Comparison of ENCODE assay signal across 19 cellular contexts in the genomic region with DNA sequence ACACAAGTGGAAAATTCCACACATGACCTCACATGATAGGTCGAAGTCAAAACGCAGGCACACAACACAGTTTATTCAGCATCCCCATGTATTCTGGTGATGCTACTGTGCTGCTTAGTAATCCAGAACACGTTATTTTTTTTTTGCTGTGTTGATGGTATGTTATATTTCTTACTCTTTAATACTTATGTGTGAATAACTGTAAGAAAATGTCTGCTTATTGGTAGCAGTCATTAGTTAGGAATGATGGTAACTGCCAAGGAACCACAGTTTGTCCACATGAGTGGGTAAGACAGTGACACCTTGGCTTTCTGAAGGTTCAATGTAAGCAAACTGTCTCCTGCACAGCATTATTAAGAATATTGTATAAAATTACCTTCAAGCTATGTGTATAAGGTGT.
DNase-seq lines count a peak whose midpoint lies in the region; ATAC-seq, FAIRE-seq and TF ChIP-seq lines count a peak whose summit lies in the region.
"Had no signal": no experiment of that assay in that cellular context is flagged by ENCODE, and none has a peak within 500 bp of the region (broad histone marks: within the 10 kb centered on the region; RNA-seq: fewer than 3 reads in every experiment).

No MANE protein-coding gene starts in this region.

- peak overlapping the region; percentile 8; the same call in 1 of the 2 replicates for H2BK5ac ChIP-seq in H1 (ENCODE audit: low read depth, low read length)

- no TSS peak for BruUV-seq in PC-9 (replicated peaks; lab: Mats Ljungman, UMichigan)

- TF ChIP-seq CTCF in PC-9 (conservative IDR thresholded peaks at IDR 0.05) (no peak), H1 (IDR thresholded peaks at IDR 0.05; ENCODE audit: control extremely low read depth in 1 of 3, insufficient read depth in 1 of 3, low read depth in 1 of 3, low read length in 3 of 3) (no peak)

- H3K4me3 ChIP-seq in PC-9 (no peak overlapping the region), H1 (ENCODE audit: extremely low read depth in 1 of 4, insufficient read depth in 2 of 4, low read depth in 3 of 4, low read length in 4 of 4) (no peak overlapping the region)
- H3K4me3 ChIP-seq: A549 had no signal

- no peak for FAIRE-seq in H1 (lab: Jason Lieb, UNC)
- FAIRE-seq: A549 had no signal

- no peak overlapping the region for H2AFZ ChIP-seq in PC-9
- no peak overlapping the region for H2AFZ ChIP-seq in H1 (ENCODE audit: low read length)

- H3K9ac ChIP-seq in H1 (replicated peaks in 1 of 4; ENCODE audit: extremely low read depth in 1 of 4, low read depth in 3 of 4, low read length in 3 of 4), result no peak overlapping the region

- H3K36me3 ChIP-seq in PC-9 (ENCODE audit: low read depth) (no peaks in the 10 kb centered on the region), H1 (ENCODE audit: control insufficient read depth in 2 of 4, insufficient read depth in 4 of 4, low read length in 3 of 4) (no peaks in the 10 kb centered on the region; a peak in 1 of 8 replicates)

- no peak overlapping the region for H3K4me3 Mint-ChIP-seq in T-helper 17 cell

- no peak overlapping the region for H3K4me2 ChIP-seq in PC-9
- H3K4me2 ChIP-seq in H1 (ENCODE audit: insufficient read depth in 1 of 2, low read depth in 2 of 2, low read length in 2 of 2), result no peak overlapping the region
- H3K4me2 ChIP-seq: A549 had no signal

- no peak overlapping the region for H4K5ac ChIP-seq in H1 (ENCODE audit: insufficient read length, low read depth, low read length)

- H3K79me2 ChIP-seq in PC-9 (ENCODE audit: low read depth) (no peaks in the 10 kb centered on the region), H1 (ENCODE audit: control insufficient read depth in 1 of 2, insufficient read depth in 2 of 2, low read length in 2 of 2) (no peaks in the 10 kb centered on the region)

- H2BK120ac ChIP-seq in H1 (replicated peaks; ENCODE audit: low read depth, low read length), result no peak overlapping the region

- H4K91ac ChIP-seq in H1 (replicated peaks; ENCODE audit: insufficient read length, low read length), result peak overlapping the region; percentile 30

- ATAC-seq in stimulated activated naive CD8-positive, alpha-beta T cell treated with anti-CD3 and anti-CD28 coated beads, Interleukin-15, Interleukin-2, amounts not matched to agents 100 U/mL and 50 U/mL, for 24 hours, result no peak
- no peak for ATAC-seq in GM21717 (IDR thresholded peaks at IDR 0.05; ENCODE audit: unreplicated experiment)
- no peak for ATAC-seq in T-helper 17 cell
- ATAC-seq: A549 had no signal

- H3K9me2 ChIP-seq in PC-9 (ENCODE audit: insufficient read depth), result no peaks in the 10 kb centered on the region

- no peak overlapping the region for H3K18ac ChIP-seq in H1 (ENCODE audit: extremely low read depth, low read length)

- H3K14ac ChIP-seq in H1 (ENCODE audit: insufficient read length), result no peak overlapping the region

- intact Hi-C loops in PC-9 (cut with micrococcal nuclease; ENCODE audit: unreplicated experiment), result loop anchor here (5.0 kb wide), 1 partner anchor 37 kb away; no protein-coding TSS in a partner anchor

- 80% methylated on average over 3 of the region's 3 CpGs; no CpG with 5 or more reads in 1 of the 2 experiments for WGBS in H1 (ENCODE audit: extremely low coverage in 1 of 2, insufficient coverage in 1 of 2, insufficient read length in 1 of 2, insufficient replicate concordance in 2 of 2, low coverage in 1 of 2, low lambda C conversion rate in 2 of 2, missing lambda C conversion rate in 1 of 2), 2 experiments

- no peak for TF ChIP-seq EP300 in H1 (IDR thresholded peaks at IDR 0.05; ENCODE audit: borderline replicate concordance in 1 of 2, low read depth in 2 of 2, low read length in 2 of 2)

- H3K27ac ChIP-seq in PC-9 (peak overlapping the region; percentile 3; the same call in 1 of the 2 replicates), H1 (ENCODE audit: low read depth, low read length) (no peak overlapping the region)
- H3K27ac ChIP-seq: C4-2B, RWPE1 had no signal

- no peak overlapping the region for H4K8ac ChIP-seq in H1 (ENCODE audit: extremely low read depth, insufficient read depth, low read length)

- peak overlapping the region; percentile 17; the same call in 1 of the 2 replicates for H2AK5ac ChIP-seq in H1 (ENCODE audit: low read depth, low read length)

- peaks cover 11% of the 10 kb centered on the region for H3K27me3 Mint-ChIP-seq in T-helper 17 cell

- H3K27ac Mint-ChIP-seq in T-helper 17 cell, result no peak overlapping the region

- no peak overlapping the region for H2BK20ac ChIP-seq in H1 (ENCODE audit: low read length)

- no peak overlapping the region for H2BK15ac ChIP-seq in H1 (ENCODE audit: low read length)

- POLR2A ChIA-PET in PC-9 (lab: Charles Lee; ENCODE audit: unreplicated experiment), result no interaction called here
- POLR2A ChIA-PET in H1 (lab: Charles Lee; ENCODE audit: partially characterized antibody), result interaction anchor here (0.7 to 1.0 kb wide), 2 partner anchors 41 to 126 kb away, joined by 3 to 4 read pairs; no protein-coding TSS in a partner anchor

- peak; percentile 38 for DNase-seq in EL
- no peak for DNase-seq in PC-9
- no peak for DNase-seq in H1 (ENCODE audit: low read depth in 1 of 2, low spot score in 2 of 2)
- peak; percentile 84 for DNase-seq in renal cortical epithelial cell (ENCODE audit: low read depth)
- no peak for DNase-seq in T1000 (lab: John Stamatoyannopoulos, UW)
- no peak for DNase-seq in stimulated activated naive CD8-positive, alpha-beta T cell treated with anti-CD3 and anti-CD28 coated beads, Interleukin-15, Interleukin-2, amounts not matched to agents 100 U/mL and 50 U/mL, for 24 hours
- DNase-seq in T-helper 17 cell, result no peak
- DNase-seq: AML-193, DMS79 treated with DMSO at 0.1 percent for 48 hours, GDM1, NCI-H1105 treated with DMSO at 0.1 percent for 48 hours, NCI-H1694, NCI-H345, NCI-H524 treated with DMSO at 0.1 percent for 48 hours, SIG-M5 had no signal

- 0 out of 2 replicates have a peak overlapping the region, but pooled peaks have one; percentile 30 for H2BK12ac ChIP-seq in H1 (ENCODE audit: low read depth, low read length)

- H3K23me2 ChIP-seq in H1 (ENCODE audit: low read depth, low read length), result no peaks in the 10 kb centered on the region

- no peak overlapping the region for H3K23ac ChIP-seq in H1 (ENCODE audit: insufficient read length)

- H3K36me3 Mint-ChIP-seq in T-helper 17 cell (ENCODE audit: low read depth), result no peaks in the 10 kb centered on the region

- no peaks in the 10 kb centered on the region for H3K4me1 Mint-ChIP-seq in T-helper 17 cell

- no peak for TF ChIP-seq POLR2A in H1 (IDR thresholded peaks at IDR 0.05; ENCODE audit: control extremely low read depth in 1 of 2, low read depth in 2 of 2, low read length in 2 of 2)

- no peak overlapping the region for H3K56ac ChIP-seq in H1 (replicated peaks; ENCODE audit: insufficient read length, low read depth, low read length)

- H3K9me3 ChIP-seq in PC-9 (ENCODE audit: insufficient read depth, low read depth), result no peaks in the 10 kb centered on the region
- H3K9me3 ChIP-seq in H1 (ENCODE audit: insufficient read depth in 2 of 2, low read depth in 1 of 2, low read length in 1 of 2), result no peaks in the 10 kb centered on the region
- H3K9me3 ChIP-seq in T-helper 17 cell (ENCODE audit: control insufficient read depth, low read length, poor library complexity, severe bottlenecking), result no peaks in the 10 kb centered on the region

- CTCF ChIA-PET in PC-9 (lab: Charles Lee), result no interaction called here
- CTCF ChIA-PET in H1 (lab: Charles Lee; ENCODE audit: partially characterized antibody), result interaction anchor here (1.1 kb wide), 1 partner anchor 30 kb away, joined by 3 read pairs; no protein-coding TSS in a partner anchor

- no peaks in the 10 kb centered on the region; the same call in 1 of the 2 replicates for H3K79me1 ChIP-seq in H1 (ENCODE audit: low read depth, low read length)

- H3K27me3 ChIP-seq in PC-9 (ENCODE audit: insufficient read depth, low read depth), result no peaks in the 10 kb centered on the region
- H3K27me3 ChIP-seq in H1 (replicated peaks in 1 of 4; ENCODE audit: control insufficient read depth in 3 of 4, extremely low read depth in 1 of 4, insufficient read depth in 3 of 4, low read length in 3 of 4), result no peaks in the 10 kb centered on the region

- peaks cover 31% of the 10 kb centered on the region for H3K4me1 ChIP-seq in PC-9 (replicated peaks; ENCODE audit: insufficient read depth)
- peaks cover 3 to 14% (median 8%) of the 10 kb centered on the region in 4 experiments; a peak in 4 of 7 replicates for H3K4me1 ChIP-seq in H1 (replicated peaks in 1 of 4; ENCODE audit: control insufficient read depth in 3 of 4, insufficient read depth in 4 of 4, low read length in 3 of 4)

- no peak for TF ChIP-seq RAD21 in H1 (IDR thresholded peaks at IDR 0.05 in 1 of 2, conservative IDR thresholded peaks at IDR 0.05 in 1 of 2; ENCODE audit: low read depth in 2 of 2, low read length in 2 of 2)

- H3K4ac ChIP-seq in H1 (replicated peaks; ENCODE audit: insufficient read length, low read depth, low read length), result no peak overlapping the region

- H3F3A ChIP-seq in PC-9 (ENCODE audit: insufficient read depth, low read depth), result peaks cover 16% of the 10 kb centered on the region; the same call in 1 of the 2 replicates

- H4K20me1 ChIP-seq in PC-9 (ENCODE audit: insufficient read depth) (no peaks in the 10 kb centered on the region), H1 (replicated peaks in 1 of 2; ENCODE audit: control insufficient read depth in 1 of 2, insufficient read depth in 2 of 2, low read length in 2 of 2) (no peaks in the 10 kb centered on the region)

TF ChIP-seq in H1, 55 proteins besides CTCF, POLR2A, EP300 and RAD21:
- TF ChIP-seq SUZ12 (IDR thresholded peaks at IDR 0.05; ENCODE audit: low read length), result no peak
- TF ChIP-seq CBX5 (IDR thresholded peaks at IDR 0.05; ENCODE audit: low read depth, low read length), result no peak
- no peak for TF ChIP-seq BRCA1 (IDR thresholded peaks at IDR 0.05; ENCODE audit: low read depth, low read length)
- TF ChIP-seq SP1 (IDR thresholded peaks at IDR 0.05; ENCODE audit: low read depth, low read length), result no peak
- no peak for TF ChIP-seq RNF2 (IDR thresholded peaks at IDR 0.05; ENCODE audit: borderline replicate concordance, low read depth, low read length, missing control alignments, poor library complexity, severe bottlenecking)
- TF ChIP-seq SIN3A (conservative IDR thresholded peaks at IDR 0.05 in 1 of 2, IDR thresholded peaks at IDR 0.05 in 1 of 2; ENCODE audit: low read depth in 1 of 2, low read length in 2 of 2), result no peak
- TF ChIP-seq YY1 (IDR thresholded peaks at IDR 0.05; ENCODE audit: low read depth, low read length), result no peak
- no peak for TF ChIP-seq BCL11A (IDR thresholded peaks at IDR 0.05; ENCODE audit: low read depth in 2 of 2, low read length in 2 of 2)
- no peak for TF ChIP-seq RBBP5 (IDR thresholded peaks at IDR 0.05; ENCODE audit: borderline replicate concordance, low read depth, low read length)

Comparison
In these comparisons a context has a peak if more than half of its experiments do, and no peak if none do; other contexts are left out.
1. DNase-seq: peak in EL (single experiment) and renal cortical epithelial cell (single experiment); none in PC-9 (0 of 2), H1 (0 of 2), T1000 (single experiment), stimulated activated naive CD8-positive, alpha-beta T cell treated with anti-CD3 and anti-CD28 coated beads, Interleukin-15, Interleukin-2, amounts not matched to agents 100 U/mL and 50 U/mL, for 24 hours (single experiment) and T-helper 17 cell (0 of 3).